ENCODE assay signal across 29 cellular contexts in the genomic region with DNA sequence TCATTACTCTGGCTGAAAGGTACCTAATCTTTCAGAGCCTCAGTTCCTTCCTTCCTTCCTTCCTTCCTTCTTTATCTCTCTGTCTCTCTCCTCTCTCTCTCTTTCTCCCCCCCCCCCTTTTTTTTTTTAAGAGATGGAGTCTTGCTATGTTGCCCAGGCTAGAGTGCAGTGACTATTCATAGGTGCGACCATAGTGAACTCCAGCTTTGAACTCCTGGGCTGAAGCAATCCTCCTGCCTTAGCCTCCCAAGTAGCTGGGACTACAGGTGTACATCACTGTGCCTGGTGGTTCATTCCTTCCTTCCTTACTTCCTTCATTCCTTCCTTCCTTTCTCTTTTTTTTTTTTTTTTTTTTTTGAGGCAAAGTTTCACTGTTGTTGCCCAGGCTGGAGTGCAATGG.
"Had no signal": no experiment of that assay in that cellular context is flagged by ENCODE, and none has a peak within 500 bp of the region (broad histone marks: within the 10 kb centered on the region; RNA-seq: fewer than 3 reads in every experiment).

No MANE protein-coding gene starts in this region.

- FAIRE-seq: pancreas, urothelium cell line had no signal

- H3K27ac ChIP-seq: neutrophil, prostate gland, skin epidermis, spleen, thoracic aorta, thyroid gland, tibial nerve, upper lobe of left lung, vagina had no signal

- H3K4me1 ChIP-seq: prostate gland had no signal

- H3K9me3 ChIP-seq: neutrophil, pancreas, prostate gland, right atrium auricular region, spleen, thoracic aorta, thyroid gland, tibial nerve, upper lobe of left lung, vagina had no signal

- H3K36me3 ChIP-seq: neutrophil, pancreas, prostate gland, right atrium auricular region, spleen, thoracic aorta, thyroid gland, tibial nerve, upper lobe of left lung, vagina had no signal

- H3K27me3 ChIP-seq: neutrophil, pancreas, right atrium auricular region, spleen, thyroid gland, tibial nerve, upper lobe of left lung, vagina had no signal

- H3K4me3 ChIP-seq: pancreas, prostate gland, right atrium auricular region, skin epidermis, smooth muscle cell, spleen, thoracic aorta, thyroid gland, tibial nerve, upper lobe of left lung, vagina had no signal

- ATAC-seq: naive thymus-derived CD8-positive, alpha-beta T cell; natural killer cell treated with Interleukin-12 subunit alpha and Interleukin-12 subunit beta and Interleukin-15 and Interleukin-18, amount 100 ng/mL, for 72 hours; sciatic nerve; stimulated activated memory B cell treated with anti-CD40 and anti-IgM and Interleukin-4, amounts not matched to agents 10 μg/mL and 1 μg/mL and 100 μg/mL, for 72 hours; stimulated activated naive CD8-positive, alpha-beta T cell treated with anti-CD3 and anti-CD28 coated beads, Interleukin-15, amount 100 ng/mL, for 72 hours; stimulated activated naive CD8-positive, alpha-beta T cell treated with anti-CD3 and anti-CD28 coated beads, Interleukin-15, Interleukin-2, amounts not matched to agents 100 U/mL and 50 U/mL, for 24 hours had no signal

- DNase-seq: naive thymus-derived CD8-positive, alpha-beta T cell; nephron progenitor cell; nucleus accumbens; pancreas; retina; spleen; stimulated activated CD4-positive, alpha-beta T cell treated with anti-CD3 and anti-CD28 coated beads, Interleukin-12 subunit alpha, Interleukin-12 subunit beta, amount 100 ng/mL, for 4 hours; stimulated activated CD4-positive, alpha-beta T cell treated with anti-CD3 and anti-CD28 coated beads, Interleukin-1b, Interleukin-23, amount 100 ng/mL, for 48 hours; stimulated activated CD4-positive, alpha-beta T cell treated with anti-CD3 and anti-CD28 coated beads, Interleukin-4, amount 100 ng/mL, for 1 hour; stimulated activated CD4-positive, alpha-beta T cell treated with anti-CD3 and anti-CD28 coated beads, Interleukin-4, amount 100 ng/mL, for 4 hours; stimulated activated CD8-positive, alpha-beta memory T cell treated with anti-CD3 and anti-CD28 coated beads, Interleukin-4, amount 100 ng/mL, for 48 hours; stimulated activated naive CD4-positive, alpha-beta T cell; stimulated activated naive CD8-positive, alpha-beta T cell treated with anti-CD3 and anti-CD28 coated beads, Interleukin-15, amount 100 ng/mL, for 72 hours; stimulated activated naive CD8-positive, alpha-beta T cell treated with anti-CD3 and anti-CD28 coated beads, Interleukin-15, Interleukin-2, amounts not matched to agents 100 U/mL and 50 U/mL, for 24 hours; thyroid gland; trophoblast cell; upper lobe of left lung had no signal
